In the genomic region with DNA sequence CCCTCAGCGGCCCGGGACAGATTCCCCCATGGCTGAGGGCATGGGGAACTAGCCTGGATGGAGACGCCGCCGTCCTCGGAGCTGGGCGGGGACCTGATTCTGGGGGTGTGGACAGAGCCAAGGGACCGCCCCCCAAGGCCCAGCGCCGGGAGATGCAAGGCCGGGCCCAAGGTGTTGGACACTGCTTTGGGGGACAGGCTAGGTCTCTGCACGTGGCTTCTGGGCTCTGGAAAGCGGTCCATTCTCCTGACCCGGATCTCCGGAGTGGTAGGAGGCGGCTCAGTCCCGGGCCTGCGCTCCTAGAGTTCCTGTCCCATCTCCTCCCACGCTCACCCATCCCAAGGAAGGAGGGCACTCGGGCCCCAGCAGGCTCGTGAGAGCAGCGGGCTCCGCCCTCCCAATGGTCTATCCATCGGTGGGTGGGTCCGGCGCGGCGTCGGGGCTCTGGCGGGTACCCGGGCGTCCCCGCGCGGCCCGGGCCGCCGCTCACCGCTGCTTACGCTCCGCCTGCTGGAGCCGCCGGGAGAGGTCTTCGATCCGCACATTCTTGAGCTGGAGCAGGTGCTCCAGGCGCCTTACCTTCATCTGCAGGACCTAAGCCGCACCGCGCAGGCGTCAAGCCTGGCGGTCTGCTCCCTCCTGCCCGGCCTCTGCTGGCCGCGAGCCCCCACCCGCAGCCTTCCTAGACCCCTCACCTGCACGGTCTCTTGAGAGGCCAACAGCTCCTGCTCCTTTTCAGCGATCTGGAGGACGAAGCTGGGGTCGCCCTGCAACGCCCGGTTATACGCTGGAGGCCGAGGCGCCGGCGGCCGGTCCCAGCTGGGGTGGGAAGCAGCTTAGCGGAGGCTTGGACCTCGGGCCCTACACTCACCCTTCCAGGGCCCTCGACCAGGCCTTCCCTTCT, we compare ENCODE assay signal across 8 cellular contexts. TPM values are rescaled to one million over a fixed set of nuclear protein-coding genes. Genes with fewer than 3 reads are reported as not detected.
DNase-seq lines count a peak whose midpoint lies in the region; ATAC-seq and TF ChIP-seq lines count a peak whose summit lies in the region.

No MANE protein-coding gene starts in this region.

- H3K4me3 ChIP-seq in GM08714 (ENCODE audit: low read length): peak overlapping the region; percentile 6; the same call in 1 of the 2 replicates
- H3K4me3 ChIP-seq in heart right ventricle: peak overlapping the region; percentile 30 to 63 (median 58)
- peak overlapping the region; percentile 27 to 35 for H3K4me3 ChIP-seq in prostate gland
- H3K4me3 ChIP-seq in MG63: no peak overlapping the region

- H3K27ac Mint-ChIP-seq in activated naive CD4-positive, alpha-beta T cell treated with anti-CD3 and anti-CD28 coated beads, Interleukin-2, amount 50 U/mL, for 72 hours: peak overlapping the region in 1 of 2 donors; percentile 51

- H3K4me1 ChIP-seq in heart right ventricle (peaks cover 16 to 32% (median 19%) of the 10 kb centered on the region in 9 donors), prostate gland (replicated peaks) (peaks cover 4% of the 10 kb centered on the region)

- peak; percentile 71 to 79 for ATAC-seq in activated naive CD4-positive, alpha-beta T cell treated with anti-CD3 and anti-CD28 coated beads, Interleukin-2, amount 50 U/mL, for 72 hours
- ATAC-seq in heart right ventricle: peak; percentile 57 to 76 (median 65)
- no peak for ATAC-seq in GM18907 (IDR thresholded peaks at IDR 0.05; ENCODE audit: unreplicated experiment)

- WGBS in heart right ventricle, 2 donors: 3 to 5% methylated on average over 70 of the region's 70 CpGs
- 10% methylated on average over 49 of the region's 70 CpGs for WGBS in prostate gland

- H3K9me3 ChIP-seq in heart right ventricle (peaks cover 0 to 4% (median 0%) of the 10 kb centered on the region in 11 donors), prostate gland (no peaks in the 10 kb centered on the region), MG63 (no peaks in the 10 kb centered on the region)

- peak in 1 of 9 donors; percentile 30 for TF ChIP-seq CTCF in heart right ventricle (IDR thresholded peaks at IDR 0.05)
- TF ChIP-seq CTCF in prostate gland (IDR thresholded peaks at IDR 0.05): peak in 1 of 4 experiments; percentile 28

- DNase-seq in NCI-H2227 treated with DMSO at 0.1 percent for 48 hours (lab: John Stamatoyannopoulos, UW) (peak; percentile 64), heart right ventricle (peak; percentile 65 to 74), prostate gland (ENCODE audit: low spot score) (no peak), MG63 (no peak), NCI-H2081 treated with DMSO at 0.1 percent for 48 hours (lab: John Stamatoyannopoulos, UW) (no peak)
- peak in 1 of 2 donors; percentile 53 for DNase-seq in activated naive CD4-positive, alpha-beta T cell treated with anti-CD3 and anti-CD28 coated beads, Interleukin-2, amount 50 U/mL, for 72 hours (ENCODE audit: low spot score in 2 of 2)

- no peaks in the 10 kb centered on the region for H3K9me3 Mint-ChIP-seq in activated naive CD4-positive, alpha-beta T cell treated with anti-CD3 and anti-CD28 coated beads, Interleukin-2, amount 50 U/mL, for 72 hours

- peaks cover 0 to 17% (median 0%) of the 10 kb centered on the region in 7 donors for H3K27me3 ChIP-seq in heart right ventricle
- no peaks in the 10 kb centered on the region for H3K27me3 ChIP-seq in prostate gland (replicated peaks; ENCODE audit: insufficient read depth)
- H3K27me3 ChIP-seq in MG63: no peaks in the 10 kb centered on the region

- intact Hi-C loops in heart right ventricle (cut with DNase I) (loop anchor here in 1 of 10 donors (10.0 kb wide), 1 partner anchor 103 kb away; no protein-coding TSS in a partner anchor), prostate gland (cut with DNase I) (loop anchor here (5.0 kb wide), 1 partner anchor 61 kb away; no protein-coding TSS in a partner anchor)

- TF ChIP-seq POLR2A in prostate gland (IDR thresholded peaks at IDR 0.05): no peak

- peak overlapping the region in 3 of 10 donors; percentile 14 to 32 (median 22) for H3K27ac ChIP-seq in heart right ventricle
- no peak overlapping the region for H3K27ac ChIP-seq in prostate gland

- H3K36me3 ChIP-seq in heart right ventricle: peaks cover 0 to 3% (median 0%) of the 10 kb centered on the region in 9 donors
- H3K36me3 ChIP-seq in prostate gland: no peaks in the 10 kb centered on the region
- H3K36me3 ChIP-seq in MG63: peaks cover 5% of the 10 kb centered on the region; the same call in 1 of the 2 replicates

- no peaks in the 10 kb centered on the region for H3K36me3 Mint-ChIP-seq in activated naive CD4-positive, alpha-beta T cell treated with anti-CD3 and anti-CD28 coated beads, Interleukin-2, amount 50 U/mL, for 72 hours

RNA-seq across cellular contexts. Expression of a gene that starts 3.3 kb away (rescaled TPM):
- under 1 TPM in 1 of 2 donors, not detected in 1; 0.14 TPM for total RNA-seq in activated naive CD4-positive, alpha-beta T cell treated with anti-CD3 and anti-CD28 coated beads, Interleukin-2, amount 50 U/mL, for 72 hours
- total RNA-seq in heart right ventricle (under 1 TPM in 6 of 10 donors, not detected in 4; 0.16 to 0.47 (median 0.23) TPM), prostate gland (1 to 10 TPM in 1 of 2 donors, not detected in 1; 1.6 TPM)
- under 1 TPM; 0.07 to 0.29 TPM for polyA plus RNA-seq in heart right ventricle
- total RNA-seq in MG63 (2014; rRNA removed; shearing (Covaris generic); ENCODE audit: low replicate concordance): 0.95 TPM in 1 of 2 replicates, not detected in the other

RNA-seq across cellular contexts. Expression of a gene that starts 8.6 kb away (rescaled TPM):
- 10 to 100 TPM; 34.4 to 48.1 TPM for total RNA-seq in activated naive CD4-positive, alpha-beta T cell treated with anti-CD3 and anti-CD28 coated beads, Interleukin-2, amount 50 U/mL, for 72 hours
- total RNA-seq in heart right ventricle (10 to 100 TPM; 52.3 to 95.7 (median 67.7) TPM), prostate gland (10 to 100 TPM; 76.6 to 86.9 TPM)
- 10 to 100 TPM; 52.9 to 76.5 TPM for polyA plus RNA-seq in heart right ventricle
- total RNA-seq in MG63 (2014; rRNA removed; shearing (Covaris generic); ENCODE audit: low replicate concordance): 50.0 and 81.5 TPM in 2 replicates

RNA-seq across cellular contexts. Expression of a gene that starts 10.4 kb away (rescaled TPM):
- 10 to 100 TPM; 44.7 to 45.0 TPM for total RNA-seq in activated naive CD4-positive, alpha-beta T cell treated with anti-CD3 and anti-CD28 coated beads, Interleukin-2, amount 50 U/mL, for 72 hours
- total RNA-seq in heart right ventricle (10 to 100 TPM in 4 of 10 donors, 1 to 10 TPM in 6; 7.7 to 15.7 (median 9.7) TPM), prostate gland (10 to 100 TPM; 11.8 to 14.6 TPM)
- 10 to 100 TPM; 14.6 to 21.0 TPM for polyA plus RNA-seq in heart right ventricle
- total RNA-seq in MG63 (2014; rRNA removed; shearing (Covaris generic); ENCODE audit: low replicate concordance): 42.8 and 66.6 TPM in 2 replicates

RNA-seq across cellular contexts. Expression of a gene that starts 18.1 kb away (rescaled TPM):
- total RNA-seq in activated naive CD4-positive, alpha-beta T cell treated with anti-CD3 and anti-CD28 coated beads, Interleukin-2, amount 50 U/mL, for 72 hours: 100 to 1,000 TPM in 1 of 2 donors, 10 to 100 TPM in 1; 72.9 to 168 TPM
- 10 to 100 TPM in 2 of 10 donors, 1 to 10 TPM in 8; 2.8 to 17.3 (median 5.0) TPM for total RNA-seq in heart right ventricle
- 10 to 100 TPM; 12.6 to 15.9 TPM for polyA plus RNA-seq in heart right ventricle
- total RNA-seq in prostate gland: 10 to 100 TPM in 1 of 2 donors, 1 to 10 TPM in 1; 8.7 to 25.6 TPM
- 13.9 and 16.0 TPM in 2 replicates for total RNA-seq in MG63 (2014; rRNA removed; shearing (Covaris generic); ENCODE audit: low replicate concordance)

RNA-seq across cellular contexts. Expression of a gene that starts 42.4 kb away (rescaled TPM):
- 10 to 100 TPM; 10.6 to 17.8 TPM for total RNA-seq in activated naive CD4-positive, alpha-beta T cell treated with anti-CD3 and anti-CD28 coated beads, Interleukin-2, amount 50 U/mL, for 72 hours
- total RNA-seq in heart right ventricle (10 to 100 TPM; 12.0 to 17.5 (median 14.7) TPM), prostate gland (10 to 100 TPM; 21.1 to 28.0 TPM)
- 1 to 10 TPM; 7.2 to 9.8 TPM for polyA plus RNA-seq in heart right ventricle
- total RNA-seq in MG63 (2014; rRNA removed; shearing (Covaris generic); ENCODE audit: low replicate concordance): 11.6 and 24.6 TPM in 2 replicates

Comparison
In these comparisons a context has a peak if more than half of its experiments do, and no peak if none do; other contexts are left out.
1. DNase-seq: peak in NCI-H2227 treated with DMSO at 0.1 percent for 48 hours (single experiment) and heart right ventricle (2 of 2); none in prostate gland (single experiment), MG63 (single experiment) and NCI-H2081 treated with DMSO at 0.1 percent for 48 hours (single experiment).